17 cellular contexts compared by ENCODE assay signal in the genomic region with DNA sequence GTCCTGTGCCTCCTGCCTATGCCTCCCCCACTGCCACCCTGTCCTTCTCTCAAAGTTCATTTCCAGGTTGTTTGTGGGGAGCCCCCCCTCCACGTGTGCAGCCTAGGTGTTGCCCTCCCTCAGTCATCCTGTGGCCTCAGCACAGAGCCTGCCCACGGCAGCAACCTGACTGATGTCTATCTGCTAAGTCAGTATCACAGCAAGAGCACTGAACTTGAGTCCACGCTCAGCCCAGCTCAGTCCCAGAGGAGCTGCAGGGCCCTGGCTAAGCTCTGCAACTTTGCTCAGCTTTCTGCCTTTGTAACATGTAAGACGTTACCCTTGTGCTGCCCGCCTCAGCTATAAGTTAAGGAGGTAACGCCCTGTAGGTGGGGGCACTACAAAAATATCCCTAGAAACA. TPM values are rescaled to one million over a fixed set of nuclear protein-coding genes. Genes with fewer than 3 reads are reported as not detected.
DNase-seq lines count a peak whose midpoint lies in the region; ATAC-seq and TF ChIP-seq lines count a peak whose summit lies in the region.
"Had no signal": no experiment of that assay in that cellular context is flagged by ENCODE, and none has a peak within 500 bp of the region (broad histone marks: within the 10 kb centered on the region; RNA-seq: fewer than 3 reads in every experiment).

No MANE protein-coding gene starts in this region.

- H3K4me1 Mint-ChIP-seq in activated CD4-positive, alpha-beta T cell treated with anti-CD3 and anti-CD28 coated beads, Interleukin-2, amount 10 ng/mL, durations not matched to agents 24 days and 14 days = peaks cover 71% of the 10 kb centered on the region

- H3K27ac ChIP-seq in KOPT-K1 (ENCODE audit: low read depth, low read length, poor library complexity, severe bottlenecking) (peak overlapping the region; percentile 37), spleen (peak overlapping the region; percentile 23 to 95 (median 91))
- peak overlapping the region; percentile 92 for H3K27ac ChIP-seq in effector memory CD4-positive, alpha-beta T cell (ENCODE audit: insufficient read depth, low read length, poor library complexity, severe bottlenecking)
- H3K27ac ChIP-seq: A549, esophagus muscularis mucosa, KMS-11, psoas muscle had no signal

- H3K4me3 Mint-ChIP-seq in activated CD4-positive, alpha-beta T cell treated with anti-CD3 and anti-CD28 coated beads, Interleukin-2, amount 10 ng/mL, durations not matched to agents 24 days and 14 days = no peak overlapping the region

- DNase-seq in activated CD4-positive, alpha-beta T cell treated with anti-CD3 and anti-CD28 coated beads, Interleukin-2, amount 10 ng/mL, durations not matched to agents 24 days and 14 days = peak; percentile 61
- DNase-seq in activated CD4-positive, alpha-beta T cell treated with anti-CD3 and anti-CD28 coated beads, Interleukin-2, amount 50 U/mL, for 48 hours = no peak
- DNase-seq in effector memory CD4-positive, alpha-beta T cell = no peak
- peak; percentile 76 for DNase-seq in spleen
- no peak for DNase-seq in effector CD8-positive, alpha-beta T cell (lab: John Stamatoyannopoulos, UW)
- no peak for DNase-seq in NCI-H2029 (lab: John Stamatoyannopoulos, UW)
- DNase-seq: COR-L47, head of caudate nucleus, NCI-H1436 treated with DMSO at 0.1 percent for 48 hours had no signal

- H3K27me3 ChIP-seq in effector memory CD4-positive, alpha-beta T cell (replicated peaks; ENCODE audit: control insufficient read depth, insufficient read depth, low read length, poor library complexity, severe bottlenecking) = no peaks in the 10 kb centered on the region
- no peaks in the 10 kb centered on the region for H3K27me3 ChIP-seq in spleen (replicated peaks in 1 of 7)
- H3K27me3 ChIP-seq: esophagus muscularis mucosa had no signal

- H3K9me3 ChIP-seq in KOPT-K1 (ENCODE audit: insufficient read depth, low read length, poor library complexity, severe bottlenecking) = no peaks in the 10 kb centered on the region
- no peaks in the 10 kb centered on the region for H3K9me3 ChIP-seq in effector memory CD4-positive, alpha-beta T cell (ENCODE audit: control insufficient read depth, low read length)
- H3K9me3 ChIP-seq in spleen = no peaks in the 10 kb centered on the region
- H3K9me3 ChIP-seq: A549, esophagus muscularis mucosa, psoas muscle had no signal

- H3K9me3 Mint-ChIP-seq in activated CD4-positive, alpha-beta T cell treated with anti-CD3 and anti-CD28 coated beads, Interleukin-2, amount 10 ng/mL, durations not matched to agents 24 days and 14 days = no peaks in the 10 kb centered on the region

- no peak for ATAC-seq in GM21528 (IDR thresholded peaks at IDR 0.05; ENCODE audit: low FRiP score, unreplicated experiment)
- ATAC-seq: A549, psoas muscle, SK-N-SH treated with all-trans-retinoic acid at 6 μM for 48 hours had no signal

- H3K27ac Mint-ChIP-seq in activated CD4-positive, alpha-beta T cell treated with anti-CD3 and anti-CD28 coated beads, Interleukin-2, amount 10 ng/mL, durations not matched to agents 24 days and 14 days = no peak overlapping the region

- H3K36me3 ChIP-seq in KOPT-K1 (ENCODE audit: insufficient read depth, low read length) = peaks cover 5% of the 10 kb centered on the region; the same call in 1 of the 2 replicates
- no peaks in the 10 kb centered on the region for H3K36me3 ChIP-seq in effector memory CD4-positive, alpha-beta T cell (ENCODE audit: control insufficient read depth, insufficient read depth, low read length)
- H3K36me3 ChIP-seq in spleen = peaks cover 0 to 7% (median 0%) of the 10 kb centered on the region in 6 donors
- H3K36me3 ChIP-seq: esophagus muscularis mucosa had no signal

- no peak for TF ChIP-seq POLR2A in spleen (IDR thresholded peaks at IDR 0.05)

- 56 to 65% (median 59%) methylated on average over 6 of the region's 6 CpGs for WGBS in spleen, 5 donors

- TF ChIP-seq CTCF in spleen (IDR thresholded peaks at IDR 0.05 in 8 of 11, conservative IDR thresholded peaks at IDR 0.05 in 3 of 11) = no peak

- no peaks in the 10 kb centered on the region for H3K27me3 Mint-ChIP-seq in activated CD4-positive, alpha-beta T cell treated with anti-CD3 and anti-CD28 coated beads, Interleukin-2, amount 10 ng/mL, durations not matched to agents 24 days and 14 days

- H3K4me1 ChIP-seq in effector memory CD4-positive, alpha-beta T cell (ENCODE audit: control insufficient read depth, insufficient read depth, low read length, poor library complexity, severe bottlenecking) = peaks cover 76% of the 10 kb centered on the region
- peaks cover 71 to 100% (median 96%) of the 10 kb centered on the region in 6 donors for H3K4me1 ChIP-seq in spleen
- H3K4me1 ChIP-seq: A549 had no signal

- intact Hi-C loops in activated CD4-positive, alpha-beta T cell treated with anti-CD3 and anti-CD28 coated beads, Interleukin-2, amount 10 ng/mL, durations not matched to agents 24 days and 14 days (cut with micrococcal nuclease) = no loop called here
- intact Hi-C loops in spleen (cut with DNase I; ENCODE audit: low total_unique reads) = loop anchor here (10.0 kb wide), 1 partner anchor 51 kb away; no protein-coding TSS in a partner anchor

- no peak overlapping the region for H3K4me3 ChIP-seq in effector memory CD4-positive, alpha-beta T cell (ENCODE audit: insufficient read depth, low read depth, low read length, poor library complexity, severe bottlenecking)
- no peak overlapping the region for H3K4me3 ChIP-seq in spleen
- H3K4me3 ChIP-seq: A549, coronary artery, esophagus muscularis mucosa, psoas muscle had no signal

- peaks cover 34% of the 10 kb centered on the region for H3K36me3 Mint-ChIP-seq in activated CD4-positive, alpha-beta T cell treated with anti-CD3 and anti-CD28 coated beads, Interleukin-2, amount 10 ng/mL, durations not matched to agents 24 days and 14 days (ENCODE audit: low read depth)

RNA-seq across cellular contexts. Expression of gene FAM53B, which starts 28.7 kb away (rescaled TPM):
- 20.9 and 21.8 TPM in 2 replicates for total RNA-seq in activated CD4-positive, alpha-beta T cell treated with anti-CD3 and anti-CD28 coated beads, Interleukin-2, amount 10 ng/mL, durations not matched to agents 24 days and 14 days
- 10 to 100 TPM; 43.8 to 94.0 (median 68.9) TPM for total RNA-seq in spleen
- 10 to 100 TPM; 13.3 to 35.2 (median 20.0) TPM for polyA plus RNA-seq in spleen

Comparison
In these comparisons a context has a peak if more than half of its experiments do, and no peak if none do; other contexts are left out.
1. DNase-seq: peak in activated CD4-positive, alpha-beta T cell treated with anti-CD3 and anti-CD28 coated beads, Interleukin-2, amount 10 ng/mL, durations not matched to agents 24 days and 14 days (single experiment) and spleen (single experiment); none in activated CD4-positive, alpha-beta T cell treated with anti-CD3 and anti-CD28 coated beads, Interleukin-2, amount 50 U/mL, for 48 hours (0 of 2), effector memory CD4-positive, alpha-beta T cell (0 of 3), effector CD8-positive, alpha-beta T cell (single experiment) and NCI-H2029 (single experiment).
2. H3K27ac ChIP-seq: peak in every context shown above with its lines; median percentile 92 in effector memory CD4-positive, alpha-beta T cell; 91 in spleen; 37 in KOPT-K1.